ENCODE assay signal across 1 cellular context in genomic region chr19:47113446-47114348, GRCh38.
TF ChIP-seq lines count a peak whose summit lies in the region.

TSS of gene ZC3H4 (minus strand) at chr19:47113776. CDS start at chr19:47112584, 1,192 bp downstream.

TF ChIP-seq in K562, 482 proteins besides CTCF, POLR2A, EP300 and RAD21 (continued from another document and continues in another):
- no peak; the same call in none of the 2 replicates for TF ChIP-seq MYC (IDR thresholded peaks at IDR 0.05; ENCODE audit: low read depth, low read length)
- peak; percentile 56; the same call in 1 of the 2 replicates for TF ChIP-seq MYC (CRISPR knock-in tag; IDR thresholded peaks at IDR 0.05; ENCODE audit: borderline replicate concordance, low read depth)
- no peak; the same call in 1 of the 2 replicates for TF ChIP-seq ZNF707 (CRISPR knock-in tag; conservative IDR thresholded peaks at IDR 0.05)
- peak; percentile 100 for TF ChIP-seq ATF3 (IDR thresholded peaks at IDR 0.05)
- TF ChIP-seq ATF3 (CRISPR knock-in tag; conservative IDR thresholded peaks at IDR 0.05) = peak; percentile 88
- peak in 1 of 2 experiments; percentile 26 for TF ChIP-seq E2F6 (IDR thresholded peaks at IDR 0.05; ENCODE audit: borderline replicate concordance in 1 of 2, extremely low read depth in 1 of 2, insufficient read depth in 1 of 2, insufficient read length in 1 of 2, low read depth in 1 of 2, low read length in 1 of 2, poor library complexity in 1 of 2, severe bottlenecking in 1 of 2)
- peak; percentile 72; the same call in 1 of the 2 replicates for TF ChIP-seq ZBTB26 (CRISPR knock-in tag; IDR thresholded peaks at IDR 0.05)
- TF ChIP-seq BRD9 (IDR thresholded peaks at IDR 0.05; ENCODE audit: low read depth, partially characterized antibody) = peak; percentile 96
- peak in 1 of 2 experiments; percentile 71; a peak in 2 of 4 replicates for TF ChIP-seq HDAC1 (IDR thresholded peaks at IDR 0.05)
- peak; percentile 52; the same call in 1 of the 2 replicates for TF ChIP-seq ZNF263 (CRISPR knock-in tag; IDR thresholded peaks at IDR 0.05; ENCODE audit: borderline replicate concordance)
- peak; percentile 9; the same call in 1 of the 2 replicates for TF ChIP-seq CXXC5 (CRISPR knock-in tag; IDR thresholded peaks at IDR 0.05)
- TF ChIP-seq ZBTB17 (CRISPR knock-in tag; IDR thresholded peaks at IDR 0.05) = no peak
- peak; percentile 98 for TF ChIP-seq CREM (IDR thresholded peaks at IDR 0.05; ENCODE audit: low read depth)
- peak; percentile 85 for TF ChIP-seq POLR2B (IDR thresholded peaks at IDR 0.05; ENCODE audit: low read depth, partially characterized antibody)
- TF ChIP-seq SUPT5H (IDR thresholded peaks at IDR 0.05) = peak; percentile 87
- peak; percentile 71 for TF ChIP-seq CEBPG (CRISPR knock-in tag; IDR thresholded peaks at IDR 0.05)
- peak; percentile 63 to 89 for TF ChIP-seq CEBPG (tag; conservative IDR thresholded peaks at IDR 0.05 in 1 of 2, IDR thresholded peaks at IDR 0.05 in 1 of 2)
- no peak for TF ChIP-seq RBM39 (optimal IDR thresholded peaks at IDR 0.05; ENCODE audit: low read depth, low read length)
- peak; percentile 14; the same call in 1 of the 2 replicates for TF ChIP-seq CREB3L1 (IDR thresholded peaks at IDR 0.05; ENCODE audit: borderline replicate concordance, low read depth)
- TF ChIP-seq CUX1 (CRISPR knock-in tag; IDR thresholded peaks at IDR 0.05) = 0 out of 2 replicates have a peak, but pooled peaks have one; percentile 66
- no peak for TF ChIP-seq WHSC1 (IDR thresholded peaks at IDR 0.05; ENCODE audit: low read length)
- TF ChIP-seq RHOXF2B (CRISPR knock-in tag; conservative IDR thresholded peaks at IDR 0.05) = 0 out of 2 replicates have a peak, but pooled peaks have one; percentile 9
- peak; percentile 88 for TF ChIP-seq ETV5 (CRISPR knock-in tag; IDR thresholded peaks at IDR 0.05; ENCODE audit: low read depth)
- peak; percentile 76; the same call in 1 of the 2 replicates for TF ChIP-seq ZC3H4 (CRISPR knock-in tag; IDR thresholded peaks at IDR 0.05; ENCODE audit: borderline replicate concordance)
- peak; percentile 11 to 65 for TF ChIP-seq AFF1 (IDR thresholded peaks at IDR 0.05; ENCODE audit: low read depth in 1 of 2, partially characterized antibody in 2 of 2)
- no peak for TF ChIP-seq TFE3 (CRISPR knock-in tag; IDR thresholded peaks at IDR 0.05)
- 0 out of 2 replicates have a peak, but pooled peaks have one; percentile 7 for TF ChIP-seq ZNF436 (CRISPR knock-in tag; IDR thresholded peaks at IDR 0.05)
- TF ChIP-seq ESRRA (IDR thresholded peaks at IDR 0.05; ENCODE audit: borderline replicate concordance, low read depth) = 0 out of 2 replicates have a peak, but pooled peaks have one; percentile 18
- peak; percentile 93 for TF ChIP-seq ZNF512 (tag; IDR thresholded peaks at IDR 0.05)
- no peak for TF ChIP-seq BACH1 (tag; IDR thresholded peaks at IDR 0.05)
- 0 out of 2 replicates have a peak, but pooled peaks have one; percentile 46 for TF ChIP-seq PPARD (CRISPR knock-in tag; IDR thresholded peaks at IDR 0.05)
- no peak for TF ChIP-seq MCM7 (IDR thresholded peaks at IDR 0.05)
- peak; percentile 71; the same call in 1 of the 2 replicates for TF ChIP-seq NFXL1 (CRISPR knock-in tag; IDR thresholded peaks at IDR 0.05)
- peak; percentile 97 for TF ChIP-seq NBN (IDR thresholded peaks at IDR 0.05; ENCODE audit: low read depth)
- peak in 1 of 2 experiments; percentile 6; a peak in 1 of 4 replicates for TF ChIP-seq NRF1 (conservative IDR thresholded peaks at IDR 0.05 in 1 of 2, IDR thresholded peaks at IDR 0.05 in 1 of 2)
- no peak for TF ChIP-seq ZBTB49 (CRISPR knock-in tag; IDR thresholded peaks at IDR 0.05; ENCODE audit: borderline replicate concordance)
- peak; percentile 47 for TF ChIP-seq ARID1B (IDR thresholded peaks at IDR 0.05)
- peak; percentile 89 for TF ChIP-seq GABPA (tag; conservative IDR thresholded peaks at IDR 0.05; ENCODE audit: low read depth)
- peak; percentile 45; the same call in 1 of the 2 replicates for TF ChIP-seq ZNF644 (tag; IDR thresholded peaks at IDR 0.05; ENCODE audit: low read depth)
- peak; percentile 94 for TF ChIP-seq KHSRP (IDR thresholded peaks at IDR 0.05)
- no peak for TF ChIP-seq NFE2 (IDR thresholded peaks at IDR 0.05; ENCODE audit: low read depth)
- peak; percentile 46; the same call in 1 of the 2 replicates for TF ChIP-seq GABPB2 (CRISPR knock-in tag; conservative IDR thresholded peaks at IDR 0.05)
